Comparison of ENCODE assay signal across 8 cellular contexts in genomic region chr1:16483146-16483545, GRCh38. TPM values are rescaled to one million over a fixed set of nuclear protein-coding genes. Genes with fewer than 3 reads are reported as not detected.
"Had no signal": no experiment of that assay in that cellular context is flagged by ENCODE, and none has a peak within 500 bp of the region (broad histone marks: within the 10 kb centered on the region; RNA-seq: fewer than 3 reads in every experiment).

No MANE protein-coding gene starts in this region.

RNA-seq across cellular contexts. Expression of gene RNU1-1, which starts 30.9 kb away (rescaled TPM):
- total RNA-seq: LHCN-M2 had no signal
- polyA plus RNA-seq: SK-N-SH had no signal

RNA-seq across cellular contexts. Expression of gene SPATA21, which starts 45.9 kb away (rescaled TPM):
- total RNA-seq: LHCN-M2, MCF 10A, NCI-H460, PC-9, Peyer's patch, Right ventricle myocardium superior, SJSA1 had no signal
